ENCODE assay signal across 8 cellular contexts in genomic region chr10:23438547-23439451, GRCh38. TPM values are rescaled to one million over a fixed set of nuclear protein-coding genes. Genes with fewer than 3 reads are reported as not detected.
DNase-seq lines count a peak whose midpoint lies in the region; ATAC-seq and TF ChIP-seq lines count a peak whose summit lies in the region.

Gene OTUD1 (plus strand): TSS chr10:23439075. CDS start chr10:23439458, 383 bp downstream.

- H3K27ac ChIP-seq in KOPT-K1 (ENCODE audit: low read depth, low read length, poor library complexity, severe bottlenecking) (peak within 1 kb of the TSS; percentile 34), neural cell (ENCODE audit: low read length) (peak within 1 kb of the TSS; percentile 59)

- peak within 1 kb of the TSS; percentile 77 to 94 for H3K27ac Mint-ChIP-seq in stimulated activated naive CD8-positive, alpha-beta T cell treated with anti-CD3 and anti-CD28 coated beads, Interleukin-15, amount 100 ng/mL, for 72 hours

- no peaks in the 10 kb centered on the region for H4K20me1 ChIP-seq in neural cell (ENCODE audit: insufficient read depth)

- peak; percentile 62 for TF ChIP-seq EP300 in neural cell (conservative IDR thresholded peaks at IDR 0.05; ENCODE audit: poor library complexity, severe bottlenecking)

- H3K4me3 ChIP-seq in neural cell (ENCODE audit: low read length), result peak within 1 kb of the TSS; percentile 78

- H3K27me3 Mint-ChIP-seq in stimulated activated naive CD8-positive, alpha-beta T cell treated with anti-CD3 and anti-CD28 coated beads, Interleukin-15, amount 100 ng/mL, for 72 hours, result no peaks in the 10 kb centered on the region

- peaks cover 21% of the 10 kb centered on the region for H3K79me2 ChIP-seq in neural cell (replicated peaks; ENCODE audit: insufficient read depth, low read length)

- H3F3A ChIP-seq in neural cell (ENCODE audit: insufficient read depth, low read length, poor library complexity, severe bottlenecking), result no peaks in the 10 kb centered on the region

- peak; percentile 64 for TF ChIP-seq POLR2A in Raji (IDR thresholded peaks at IDR 0.05; ENCODE audit: insufficient read depth, low read depth, low read length)

- DNase-seq in EH (ENCODE audit: low read depth), result peak; percentile 94
- DNase-seq in activated effector memory CD4-positive, alpha-beta T cell treated with anti-CD3 and anti-CD28 coated beads, Interleukin-2, amount 50 U/mL, for 16 hours, result peak; percentile 98
- DNase-seq in fibroblast of the conjunctiva (ENCODE audit: low read depth), result peak; percentile 85
- DNase-seq in stimulated activated naive CD8-positive, alpha-beta T cell treated with anti-CD3 and anti-CD28 coated beads, Interleukin-15, amount 100 ng/mL, for 72 hours, result peak; percentile 91 to 93

- H3K27me3 ChIP-seq in neural cell (ENCODE audit: insufficient read depth, low read depth, low read length), result no peaks in the 10 kb centered on the region

- H3K9me2 ChIP-seq in neural cell (ENCODE audit: insufficient read depth, low read length), result no peaks in the 10 kb centered on the region

- H3K4me1 Mint-ChIP-seq in stimulated activated naive CD8-positive, alpha-beta T cell treated with anti-CD3 and anti-CD28 coated beads, Interleukin-15, amount 100 ng/mL, for 72 hours, result peaks cover 35% of the 10 kb centered on the region

- no peaks in the 10 kb centered on the region for H3K9me3 Mint-ChIP-seq in stimulated activated naive CD8-positive, alpha-beta T cell treated with anti-CD3 and anti-CD28 coated beads, Interleukin-15, amount 100 ng/mL, for 72 hours

- peak within 1 kb of the TSS; percentile 87 to 92 for H3K4me3 Mint-ChIP-seq in stimulated activated naive CD8-positive, alpha-beta T cell treated with anti-CD3 and anti-CD28 coated beads, Interleukin-15, amount 100 ng/mL, for 72 hours

- H3K9me3 ChIP-seq in KOPT-K1 (ENCODE audit: insufficient read depth, low read length, poor library complexity, severe bottlenecking) (no peaks in the 10 kb centered on the region), neural cell (ENCODE audit: low read length) (no peaks in the 10 kb centered on the region)

- H3K9ac ChIP-seq in neural cell (ENCODE audit: low read length), result peak within 1 kb of the TSS; percentile 78

- peak; percentile 48 for TF ChIP-seq CTCF in neural cell (IDR thresholded peaks at IDR 0.05; ENCODE audit: poor library complexity, severe bottlenecking)

- H3K36me3 ChIP-seq in KOPT-K1 (ENCODE audit: insufficient read depth, low read length) (no peaks in the 10 kb centered on the region), neural cell (ENCODE audit: insufficient read depth, low read length) (no peaks in the 10 kb centered on the region)

- ATAC-seq in GM21825 (IDR thresholded peaks at IDR 0.05; ENCODE audit: unreplicated experiment), result peak; percentile 85
- peak; percentile 88 for ATAC-seq in stimulated activated naive CD8-positive, alpha-beta T cell treated with anti-CD3 and anti-CD28 coated beads, Interleukin-15, amount 100 ng/mL, for 72 hours

- TF ChIP-seq RAD21 in neural cell (conservative IDR thresholded peaks at IDR 0.05), result peak; percentile 26

- H2AFZ ChIP-seq in neural cell (ENCODE audit: low read depth, low read length), result peak within 1 kb of the TSS; percentile 47

- H3K4me2 ChIP-seq in neural cell (ENCODE audit: low read length), result no peak within 1 kb of the TSS

TF ChIP-seq in neural cell, 6 proteins besides CTCF, POLR2A, EP300 and RAD21:
- peak; percentile 24 for TF ChIP-seq REST (IDR thresholded peaks at IDR 0.05; ENCODE audit: borderline replicate concordance)
- TF ChIP-seq POLR2AphosphoS5 (IDR thresholded peaks at IDR 0.05), result peak; percentile 51
- no peak for TF ChIP-seq EZH2 (IDR thresholded peaks at IDR 0.05; ENCODE audit: borderline replicate concordance, insufficient read depth, low read length, poor library complexity, severe bottlenecking)
- TF ChIP-seq MXI1 (conservative IDR thresholded peaks at IDR 0.05; ENCODE audit: poor library complexity, severe bottlenecking), result peak; percentile 83
- peak; percentile 24 for TF ChIP-seq TAF1 (IDR thresholded peaks at IDR 0.05; ENCODE audit: low read depth)
- TF ChIP-seq SMC3 (conservative IDR thresholded peaks at IDR 0.05; ENCODE audit: poor library complexity), result peak; percentile 27

RNA-seq across cellular contexts. Expression of gene OTUD1, which starts in this region (rescaled TPM):
- polyA plus RNA-seq in neural cell, result 5.9 and 6.0 TPM in 2 replicates
- polyA minus RNA-seq in neural cell, result 13.4 and 14.0 TPM in 2 replicates

Comparison
In these comparisons a context has a peak if more than half of its experiments do, and no peak if none do; other contexts are left out.
1. Peak in every context shown above with its lines: DNase-seq, ATAC-seq, H3K4me3 ChIP-seq and H3K27ac ChIP-seq.